Comparison of ENCODE assay signal across 8 cellular contexts in the genomic region with DNA sequence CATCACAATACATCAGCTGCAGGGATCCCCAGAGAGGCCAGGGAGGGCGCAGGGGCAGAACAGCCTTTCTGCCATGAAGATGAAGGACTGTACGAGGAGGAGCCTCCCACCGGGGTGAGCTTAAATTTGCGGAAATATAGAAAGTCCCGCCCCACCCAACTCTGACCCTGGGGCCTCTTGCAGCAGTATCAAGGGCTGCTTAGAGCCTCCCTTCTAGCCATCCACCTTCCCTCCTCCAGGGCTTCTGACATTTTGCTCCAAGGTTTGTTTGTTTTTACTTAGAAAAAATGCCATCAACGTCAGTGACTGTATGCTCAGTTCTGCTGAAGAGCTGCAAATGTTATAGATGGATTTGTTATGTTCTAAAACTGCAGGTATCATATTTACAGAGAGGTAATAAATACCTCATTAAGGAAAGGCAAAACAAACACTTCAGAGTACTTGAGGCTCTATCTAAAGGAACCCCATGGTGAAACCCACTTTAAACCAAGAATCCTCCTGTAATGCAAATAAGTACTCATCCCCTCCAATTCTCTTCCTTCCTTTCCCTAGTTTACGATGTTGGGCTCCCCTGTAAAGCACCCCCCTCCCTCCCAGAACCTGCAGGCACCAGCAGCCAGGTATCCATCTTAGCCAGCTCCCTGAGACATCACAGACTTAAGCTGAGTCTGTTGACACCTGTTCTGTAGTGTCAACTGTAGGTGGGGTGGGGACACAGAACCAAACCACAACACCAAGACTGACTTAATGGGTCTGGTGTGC.
A peak's percentile ranks its signal among the peaks of the same experiment; 100 is the strongest.
DNase-seq lines count a peak whose midpoint lies in the region; ATAC-seq lines count a peak whose summit lies in the region.

No MANE protein-coding gene starts in this region.

- H3K4me1 Mint-ChIP-seq in central memory CD8-positive, alpha-beta T cell = peaks cover 59% of the 10 kb centered on the region

- H3K27me3 Mint-ChIP-seq in central memory CD8-positive, alpha-beta T cell = no peaks in the 10 kb centered on the region

- H3K27ac Mint-ChIP-seq in central memory CD8-positive, alpha-beta T cell (ENCODE audit: low read depth) = peak overlapping the region; percentile 80

- H3K36me3 Mint-ChIP-seq in central memory CD8-positive, alpha-beta T cell (ENCODE audit: insufficient read depth) = peaks cover 5% of the 10 kb centered on the region

- peak; percentile 71 for ATAC-seq in GM19023 (IDR thresholded peaks at IDR 0.05; ENCODE audit: unreplicated experiment)
- ATAC-seq in HG03103 (IDR thresholded peaks at IDR 0.05; ENCODE audit: low read depth, unreplicated experiment) = peak; percentile 62
- peak; percentile 72 for ATAC-seq in central memory CD8-positive, alpha-beta T cell (replicated peaks; ENCODE audit: extremely low read depth, poor library complexity, severe bottlenecking)
- peak; percentile 60 for ATAC-seq in stimulated activated naive CD8-positive, alpha-beta T cell treated with anti-CD3 and anti-CD28 coated beads, Interleukin-15, Interleukin-2, amounts not matched to agents 100 U/mL and 50 U/mL, for 24 hours
- ATAC-seq in GM18520 (IDR thresholded peaks at IDR 0.05; ENCODE audit: unreplicated experiment) = no peak

- DNase-seq in CD1c-positive myeloid dendritic cell (ENCODE audit: extremely low spot score) = peak; percentile 57
- peak; percentile 47 for DNase-seq in NCI-H510A (lab: John Stamatoyannopoulos, UW)
- DNase-seq in central memory CD8-positive, alpha-beta T cell (ENCODE audit: low spot score in 2 of 2) = no peak
- peak; percentile 26 for DNase-seq in stimulated activated naive CD8-positive, alpha-beta T cell treated with anti-CD3 and anti-CD28 coated beads, Interleukin-15, Interleukin-2, amounts not matched to agents 100 U/mL and 50 U/mL, for 24 hours
- DNase-seq in HCEC 1CT = no peak

- no peaks in the 10 kb centered on the region for H3K9me3 Mint-ChIP-seq in central memory CD8-positive, alpha-beta T cell

- H3K4me3 Mint-ChIP-seq in central memory CD8-positive, alpha-beta T cell = peak overlapping the region; percentile 58

Comparison
In these comparisons a context has a peak if more than half of its experiments do, and no peak if none do; other contexts are left out.
1. DNase-seq: peak in CD1c-positive myeloid dendritic cell (single experiment), NCI-H510A (single experiment) and stimulated activated naive CD8-positive, alpha-beta T cell treated with anti-CD3 and anti-CD28 coated beads, Interleukin-15, Interleukin-2, amounts not matched to agents 100 U/mL and 50 U/mL, for 24 hours (single experiment); none in central memory CD8-positive, alpha-beta T cell (0 of 2) and HCEC 1CT (single experiment).